ENCODE assay signal across 15 cellular contexts in the genomic region with DNA sequence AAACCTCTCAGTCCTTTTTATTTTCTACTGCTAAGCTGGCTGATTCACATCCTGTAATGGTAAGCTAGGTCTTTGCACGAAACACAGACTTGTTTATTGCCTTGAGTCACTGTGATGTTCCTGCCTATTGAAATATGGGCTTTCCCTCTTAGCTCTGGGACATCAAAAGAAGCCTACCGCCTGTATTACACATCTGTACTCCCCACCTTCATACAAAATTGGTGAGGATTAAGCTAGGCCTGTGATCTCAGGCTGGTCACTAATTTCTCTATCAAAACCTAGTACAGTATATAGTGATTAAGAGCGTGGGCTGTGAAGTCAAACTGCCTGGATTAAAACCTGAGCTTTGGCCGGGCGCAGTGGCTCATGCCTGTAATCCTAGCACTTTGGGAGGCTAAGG.
DNase-seq lines count a peak whose midpoint lies in the region; ATAC-seq and TF ChIP-seq lines count a peak whose summit lies in the region.
"Had no signal": no experiment of that assay in that cellular context is flagged by ENCODE, and none has a peak within 500 bp of the region (broad histone marks: within the 10 kb centered on the region; RNA-seq: fewer than 3 reads in every experiment).

No MANE protein-coding gene starts in this region.

- CTCF ChIA-PET in AG04450 (lab: Charles Lee): interaction anchor here (0.5 to 2.9 kb wide), 4 partner anchors 24 to 43 kb away, joined by 4 to 25 read pairs (median 6); no protein-coding TSS in a partner anchor
- CTCF ChIA-PET in HEK293 (lab: Yijun Ruan, JAX): interaction anchor here (0.6 to 4.5 kb wide), 5 partner anchors 15 to 452 kb away, joined by 3 to 30 read pairs (median 3); no protein-coding TSS in a partner anchor

- H3K36me3 ChIP-seq in HEK293 (ENCODE audit: control insufficient read depth in 2 of 2, insufficient read depth in 1 of 2, low read length in 2 of 2) (no peaks in the 10 kb centered on the region), left lung (no peaks in the 10 kb centered on the region), Karpas-422 (ENCODE audit: insufficient read depth, low read length) (no peaks in the 10 kb centered on the region)
- H3K36me3 ChIP-seq: pancreas had no signal

- no peaks in the 10 kb centered on the region for H3K9me2 ChIP-seq in Karpas-422 (replicated peaks; ENCODE audit: insufficient read depth, low read length)

- POLR2A ChIA-PET in AG04450 (lab: Yijun Ruan, JAX): interaction anchor here (0.6 to 1.2 kb wide), 2 partner anchors 15 to 17 kb away, joined by 3 to 10 read pairs; no protein-coding TSS in a partner anchor
- POLR2A ChIA-PET in HEK293 (lab: Yijun Ruan, JAX): no interaction called here

- ATAC-seq in left lung: no peak
- ATAC-seq: pancreas, Right ventricle myocardium inferior had no signal

- H3K27me3 ChIP-seq in AG04450 (ENCODE audit: control insufficient read depth, insufficient read depth, low read length) (no peaks in the 10 kb centered on the region), left lung (no peaks in the 10 kb centered on the region), Karpas-422 (ENCODE audit: low read length) (no peaks in the 10 kb centered on the region)
- H3K27me3 ChIP-seq: pancreas had no signal

- TF ChIP-seq CTCF in AG04450 (IDR thresholded peaks at IDR 0.05; ENCODE audit: low read depth, low read length): no peak
- TF ChIP-seq CTCF in HEK293 (tag by site-specific recombination; IDR thresholded peaks at IDR 0.05): no peak
- TF ChIP-seq CTCF in left lung (IDR thresholded peaks at IDR 0.05): no peak

- no peak overlapping the region for H3K9ac ChIP-seq in Karpas-422 (ENCODE audit: low read length)

- no peaks in the 10 kb centered on the region for H3K9me3 ChIP-seq in AG04450 (ENCODE audit: control insufficient read depth, insufficient read depth, low read length)
- no peaks in the 10 kb centered on the region for H3K9me3 ChIP-seq in HEK293 (ENCODE audit: control insufficient read depth, insufficient read depth, low read depth, low read length)
- no peaks in the 10 kb centered on the region for H3K9me3 ChIP-seq in left lung
- H3K9me3 ChIP-seq in Karpas-422 (ENCODE audit: low read length): no peaks in the 10 kb centered on the region
- H3K9me3 ChIP-seq: pancreas had no signal

- H3K4me3 ChIP-seq in AG04450 (ENCODE audit: low read depth, low read length): no peak overlapping the region
- H3K4me3 ChIP-seq in HEK293 (ENCODE audit: low read depth, low read length): no peak overlapping the region
- H3K4me3 ChIP-seq in left lung: no peak overlapping the region
- no peak overlapping the region for H3K4me3 ChIP-seq in Karpas-422 (ENCODE audit: low read length)
- H3K4me3 ChIP-seq: pancreas had no signal

- no peaks in the 10 kb centered on the region for H3K4me1 ChIP-seq in HEK293 (ENCODE audit: control insufficient read depth, insufficient read depth, low read length)
- no peaks in the 10 kb centered on the region for H3K4me1 ChIP-seq in left lung
- H3K4me1 ChIP-seq in Karpas-422 (ENCODE audit: low read length): peaks cover 10% of the 10 kb centered on the region

- peaks cover 18% of the 10 kb centered on the region for H4K20me1 ChIP-seq in Karpas-422 (ENCODE audit: insufficient read depth, low read depth, low read length)

- intact Hi-C loops in left lung (cut with DNase I): no loop called here

- H3K27ac ChIP-seq in AG04450 (ENCODE audit: low read depth, low read length): no peak overlapping the region
- H3K27ac ChIP-seq in HEK293 (ENCODE audit: extremely low read depth, low read depth, low read length): no peak overlapping the region
- no peak overlapping the region for H3K27ac ChIP-seq in left lung
- no peak overlapping the region for H3K27ac ChIP-seq in Karpas-422 (ENCODE audit: low read length)
- H3K27ac ChIP-seq: pancreas had no signal

- no peak overlapping the region for H3K4me2 ChIP-seq in Karpas-422 (ENCODE audit: low read depth, low read length, poor library complexity, severe bottlenecking)

- DNase-seq in AG04450 (ENCODE audit: low read depth, low spot score) (peak; percentile 43), amniotic epithelial cell (ENCODE audit: low read depth) (peak; percentile 78), kidney tubule cell (ENCODE audit: low spot score) (peak; percentile 75), HK-2 (ENCODE audit: unreplicated experiment) (no peak), left lung (no peak), Karpas-422 (no peak), NCI-H2107 (lab: John Stamatoyannopoulos, UW) (no peak)
- DNase-seq: activated CD4-positive, alpha-beta T cell treated with anti-CD3 and anti-CD28 coated beads for 1 hour; glutamatergic neuron; KG1; pancreas; stimulated activated CD4-positive, alpha-beta T cell treated with anti-CD3 and anti-CD28 coated beads, Interleukin-4, amount 100 ng/mL, for 24 hours; substantia nigra had no signal

- no peaks in the 10 kb centered on the region for H3K79me2 ChIP-seq in Karpas-422 (ENCODE audit: low read length)

- H2AFZ ChIP-seq in Karpas-422 (ENCODE audit: low read length): no peak overlapping the region

TF ChIP-seq in HEK293, 187 proteins besides CTCF, POLR2A, EP300 and RAD21:
- 0 out of 2 replicates have a peak, but pooled peaks have one; percentile 14 for TF ChIP-seq PRDM10 (tag by site-specific recombination; IDR thresholded peaks at IDR 0.05)
- TF ChIP-seq ZNF239 (tag by site-specific recombination; IDR thresholded peaks at IDR 0.05): no peak
- TF ChIP-seq SP7 (tag by site-specific recombination; IDR thresholded peaks at IDR 0.05): peak; percentile 87
- TF ChIP-seq ZFP41 (tag by site-specific recombination; IDR thresholded peaks at IDR 0.05; ENCODE audit: borderline replicate concordance): no peak
- peak; percentile 40; the same call in 1 of the 2 replicates for TF ChIP-seq ZBTB17 (tag by site-specific recombination; IDR thresholded peaks at IDR 0.05)
- peak; percentile 14; the same call in 1 of the 2 replicates for TF ChIP-seq TRIM28 (IDR thresholded peaks at IDR 0.05; ENCODE audit: borderline replicate concordance, low read length)
- TF ChIP-seq TCF7L2 (IDR thresholded peaks at IDR 0.05; ENCODE audit: borderline replicate concordance, low read depth, low read length): peak; percentile 92
- TF ChIP-seq ZNF660 (tag by site-specific recombination; IDR thresholded peaks at IDR 0.05): peak; percentile 17; the same call in 1 of the 2 replicates
TF ChIP-seq in HEK293: peak in this region for 6.

Comparison
In these comparisons a context has a peak if more than half of its experiments do, and no peak if none do; other contexts are left out.
1. DNase-seq: peak in AG04450 (single experiment), amniotic epithelial cell (single experiment) and kidney tubule cell (single experiment); none in HK-2 (single experiment), left lung (0 of 2), Karpas-422 (single experiment) and NCI-H2107 (single experiment).